In the genomic region with DNA sequence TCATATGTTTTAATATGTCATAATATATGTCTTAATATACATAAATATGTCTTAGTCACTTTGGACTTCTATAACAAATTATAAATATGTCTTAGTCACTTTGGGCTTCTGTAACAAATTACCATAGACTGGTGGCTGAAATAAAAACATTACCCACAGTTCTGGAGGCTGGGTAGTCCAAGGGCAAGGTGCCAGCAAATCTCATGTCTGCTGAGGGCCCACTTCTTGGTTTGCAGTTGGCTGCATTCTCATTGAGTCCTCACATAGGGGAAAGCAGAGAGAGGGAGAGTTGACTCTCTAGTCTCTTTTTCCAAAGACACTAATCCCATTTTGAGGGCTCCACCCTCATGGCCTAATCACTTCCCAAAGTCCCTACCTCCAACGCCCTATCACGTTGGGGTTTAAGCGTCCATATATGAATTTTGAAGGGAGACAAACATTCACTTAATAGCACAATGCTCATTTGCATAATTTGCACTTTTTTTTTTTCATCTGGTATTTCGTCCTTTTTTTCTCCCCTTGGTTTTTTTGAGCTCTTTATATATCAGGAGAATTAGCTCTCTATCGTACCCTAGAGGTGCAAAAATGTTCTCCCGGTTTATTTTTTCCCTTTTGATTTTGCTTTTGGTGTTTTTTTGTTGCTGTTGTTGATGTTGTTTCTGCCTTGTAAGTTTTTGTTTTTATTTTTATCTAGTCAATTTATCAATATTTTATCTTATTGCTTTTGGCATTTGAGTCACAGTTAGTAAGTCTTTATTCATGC, we compare ENCODE assay signal across 28 cellular contexts.
DNase-seq lines count a peak whose midpoint lies in the region; ATAC-seq, FAIRE-seq and TF ChIP-seq lines count a peak whose summit lies in the region.
"Had no signal": no experiment of that assay in that cellular context is flagged by ENCODE, and none has a peak within 500 bp of the region (broad histone marks: within the 10 kb centered on the region; RNA-seq: fewer than 3 reads in every experiment).

No MANE protein-coding gene starts in this region.

- H3K4me2 ChIP-seq in GM23338, result no peak overlapping the region
- no peak overlapping the region for H3K4me2 ChIP-seq in GM12878 (ENCODE audit: control insufficient read depth, insufficient read depth)
- H3K4me2 ChIP-seq: hepatocyte had no signal

- RAD21 ChIA-PET in GM12878 (lab: Charles Lee; ENCODE audit: unreplicated experiment), result interaction anchor here (1.2 to 1.3 kb wide), 2 partner anchors 12 to 20 kb away, joined by 3 to 4 read pairs; no protein-coding TSS in a partner anchor

- DNase-seq in DMS 273 (lab: John Stamatoyannopoulos, UW; ENCODE audit: unreplicated experiment), result peak; percentile 11
- no peak for DNase-seq in DMS 273 treated with DMSO at 0.1 percent for 48 hours (lab: John Stamatoyannopoulos, UW)
- DNase-seq in GM23338 (ENCODE audit: low spot score), result peak; percentile 35
- no peak for DNase-seq in GM12878 (ENCODE audit: low read depth, low spot score)
- DNase-seq in natural killer cell treated with Interleukin-12 subunit alpha and Interleukin-12 subunit beta and Interleukin-15 and Interleukin-18, amount 100 ng/mL, for 72 hours (ENCODE audit: low spot score), result no peak
- DNase-seq in MCF 10A (ENCODE audit: unreplicated experiment), result no peak
- DNase-seq: 8988T; activated CD4-positive, alpha-beta T cell treated with anti-CD3 and anti-CD28 coated beads, Interleukin-2, amount 10 ng/mL, durations not matched to agents 7 days and 5 days; activated CD8-positive, alpha-beta memory T cell treated with anti-CD3 and anti-CD28 coated beads, Interleukin-2, amount 50 U/mL, for 4 hours; body of pancreas; Calu3; foreskin keratinocyte; NCI-H1105 treated with DMSO at 0.1 percent for 48 hours; NCI-H526 treated with DMSO at 0.1 percent for 48 hours; OCI-M1; spleen; T-cell; upper lobe of left lung had no signal

- H3F3A ChIP-seq in GM23338 (replicated peaks; ENCODE audit: low read depth), result no peaks in the 10 kb centered on the region

- TF ChIP-seq CTCF in GM23338 (conservative IDR thresholded peaks at IDR 0.05; ENCODE audit: low read depth in 2 of 2), result peak; percentile 28 to 64
- TF ChIP-seq CTCF in GM12878 (IDR thresholded peaks at IDR 0.05 in 2 of 3, conservative IDR thresholded peaks at IDR 0.05 in 1 of 3; ENCODE audit: control insufficient read depth in 2 of 3, extremely low read depth in 1 of 3, insufficient read depth in 1 of 3, low read depth in 3 of 3, low read length in 3 of 3), result no peak
- no peak for TF ChIP-seq CTCF in MCF 10A (IDR thresholded peaks at IDR 0.05; ENCODE audit: unreplicated experiment)

- no peaks in the 10 kb centered on the region for H3K27me3 Mint-ChIP-seq in GM23338 (ENCODE audit: insufficient read depth, low read depth, poor library complexity)
- H3K27me3 Mint-ChIP-seq in natural killer cell treated with Interleukin-12 subunit alpha and Interleukin-12 subunit beta and Interleukin-15 and Interleukin-18, amount 100 ng/mL, for 72 hours, result no peaks in the 10 kb centered on the region
- H3K27me3 Mint-ChIP-seq in MCF 10A (ENCODE audit: insufficient read depth, unreplicated experiment), result no peaks in the 10 kb centered on the region
- H3K27me3 Mint-ChIP-seq: activated CD4-positive, alpha-beta T cell treated with anti-CD3 and anti-CD28 coated beads, Interleukin-2, amount 10 ng/mL, durations not matched to agents 7 days and 5 days; B cell; T-cell had no signal

- in situ Hi-C loops in GM12878 (cut with MboI), result no loop called here

- FAIRE-seq in GM12878 (lab: Jason Lieb, UNC), result no peak
- FAIRE-seq: endothelial cell of umbilical vein, G401.6, H54, HTR-8/SVneo had no signal

- no peak for TF ChIP-seq EP300 in GM12878 (IDR thresholded peaks at IDR 0.05; ENCODE audit: borderline replicate concordance in 1 of 2, control insufficient read depth in 1 of 2, low read depth in 2 of 2, low read length in 2 of 2)

- H2AFZ ChIP-seq in GM23338, result no peak overlapping the region
- H2AFZ ChIP-seq in GM12878 (ENCODE audit: control insufficient read depth, low read depth, low read length), result no peak overlapping the region
- H2AFZ ChIP-seq: hepatocyte had no signal

- no peak overlapping the region for H3K9ac ChIP-seq in GM12878 (ENCODE audit: control insufficient read depth, insufficient read depth, low read length)

- H3K36me3 Mint-ChIP-seq in GM23338 (ENCODE audit: low read depth) (no peaks in the 10 kb centered on the region), MCF 10A (ENCODE audit: insufficient read depth, unreplicated experiment) (no peaks in the 10 kb centered on the region)
- no peaks in the 10 kb centered on the region for H3K36me3 Mint-ChIP-seq in natural killer cell treated with Interleukin-12 subunit alpha and Interleukin-12 subunit beta and Interleukin-15 and Interleukin-18, amount 100 ng/mL, for 72 hours
- H3K36me3 Mint-ChIP-seq: T-cell had no signal

- no peaks in the 10 kb centered on the region for H3K36me3 ChIP-seq in GM23338 (ENCODE audit: insufficient read depth)
- H3K36me3 ChIP-seq in GM12878 (ENCODE audit: control insufficient read depth in 2 of 2, insufficient read depth in 2 of 2, low read length in 1 of 2), result no peaks in the 10 kb centered on the region
- H3K36me3 ChIP-seq: neutrophil, spleen, upper lobe of left lung had no signal

- POLR2A ChIA-PET in GM12878 (lab: Charles Lee), result interaction anchor here (0.6 to 1.2 kb wide), 4 partner anchors 10 to 406 kb away, joined by 3 read pairs; no protein-coding TSS in a partner anchor
- POLR2A ChIA-PET in MCF 10A (lab: Yijun Ruan, JAX), result no interaction called here

- no peak for ATAC-seq in GM23338
- ATAC-seq in GM12878, result no peak
- no peak for ATAC-seq in natural killer cell treated with Interleukin-12 subunit alpha and Interleukin-12 subunit beta and Interleukin-15 and Interleukin-18, amount 100 ng/mL, for 72 hours
- ATAC-seq in HG03520 (IDR thresholded peaks at IDR 0.05; ENCODE audit: unreplicated experiment), result no peak
- ATAC-seq in esophagus mucosa, result no peak
- ATAC-seq: body of pancreas, foreskin keratinocyte, T-cell had no signal

- BruUV-seq in GM12878 (replicated peaks; lab: Mats Ljungman, UMichigan), result no TSS peak
- no TSS peak for BruUV-seq in MCF 10A (replicated peaks; lab: Mats Ljungman, UMichigan)

- no peaks in the 10 kb centered on the region; the same call in 2 of the 3 replicates for H3K9me3 ChIP-seq in GM12878 (replicated peaks; ENCODE audit: control insufficient read depth, insufficient read depth, low read length)
- H3K9me3 ChIP-seq: body of pancreas, neutrophil, spleen, upper lobe of left lung had no signal

- 81% methylated on average over 6 of the region's 6 CpGs for WGBS in GM12878 (ENCODE audit: insufficient coverage, insufficient replicate concordance, low lambda C conversion rate, missing lambda C conversion rate)

- H3K27ac ChIP-seq in GM23338 (ENCODE audit: low read depth) (no peak overlapping the region), GM12878 (ENCODE audit: control insufficient read depth, insufficient read depth) (no peak overlapping the region)
- H3K27ac ChIP-seq: body of pancreas, foreskin keratinocyte, hepatocyte, upper lobe of left lung had no signal

- no peaks in the 10 kb centered on the region for H3K4me1 ChIP-seq in GM23338 (ENCODE audit: insufficient read depth)
- peaks cover 9% of the 10 kb centered on the region; the same call in 1 of the 2 replicates for H3K4me1 ChIP-seq in GM12878 (ENCODE audit: control insufficient read depth, insufficient read depth, low read length)
- H3K4me1 ChIP-seq: foreskin keratinocyte had no signal

- H4K20me1 ChIP-seq in GM23338 (replicated peaks; ENCODE audit: insufficient read depth) (no peaks in the 10 kb centered on the region), GM12878 (ENCODE audit: control insufficient read depth, insufficient read depth) (no peaks in the 10 kb centered on the region)

- no peak for TF ChIP-seq RAD21 in GM12878 (IDR thresholded peaks at IDR 0.05; ENCODE audit: insufficient read depth, low read depth, low read length)

- H3K4me3 ChIP-seq in GM23338 (no peak overlapping the region), GM12878 (no peak overlapping the region)
- H3K4me3 ChIP-seq: body of pancreas, hepatocyte, spleen, upper lobe of left lung had no signal

- H3K27ac Mint-ChIP-seq in GM23338 (no peak overlapping the region), MCF 10A (ENCODE audit: low read depth, unreplicated experiment) (no peak overlapping the region)
- peak overlapping the region; percentile 28 to 81 for H3K27ac Mint-ChIP-seq in natural killer cell treated with Interleukin-12 subunit alpha and Interleukin-12 subunit beta and Interleukin-15 and Interleukin-18, amount 100 ng/mL, for 72 hours
- H3K27ac Mint-ChIP-seq: activated CD4-positive, alpha-beta T cell treated with anti-CD3 and anti-CD28 coated beads, Interleukin-2, amount 10 ng/mL, durations not matched to agents 7 days and 5 days; activated T-helper 2 cell treated with anti-CD3 and anti-CD28 coated beads, Interferon-gamma antibody, Interleukin-2, Interleukin-4, amounts not matched to agents 10 μg/mL and 5 μg/mL and 100 μg/mL, durations not matched to agents 14 hours and 24 hours and 36 hours; B cell; T-cell had no signal

- no peak for TF ChIP-seq POLR2A in GM12878 (IDR thresholded peaks at IDR 0.05; ENCODE audit: low read depth, low read length)

- no peaks in the 10 kb centered on the region for H3K9me3 Mint-ChIP-seq in GM23338
- no peaks in the 10 kb centered on the region for H3K9me3 Mint-ChIP-seq in natural killer cell treated with Interleukin-12 subunit alpha and Interleukin-12 subunit beta and Interleukin-15 and Interleukin-18, amount 100 ng/mL, for 72 hours
- no peaks in the 10 kb centered on the region for H3K9me3 Mint-ChIP-seq in MCF 10A (ENCODE audit: unreplicated experiment)
- H3K9me3 Mint-ChIP-seq: activated CD4-positive, alpha-beta T cell treated with anti-CD3 and anti-CD28 coated beads, Interleukin-2, amount 10 ng/mL, durations not matched to agents 7 days and 5 days; activated T-helper 2 cell treated with anti-CD3 and anti-CD28 coated beads, Interferon-gamma antibody, Interleukin-2, Interleukin-4, amounts not matched to agents 10 μg/mL and 5 μg/mL and 100 μg/mL, durations not matched to agents 14 hours and 24 hours and 36 hours; T-cell had no signal

- CTCF ChIA-PET in GM12878 (lab: Yijun Ruan, JAX), result interaction anchor here (2.5 kb wide), 1 partner anchor 10 kb away, joined by 19 read pairs; no protein-coding TSS in a partner anchor
- CTCF ChIA-PET in MCF 10A (lab: Yijun Ruan, JAX), result interaction anchor here (0.6 to 1.5 kb wide), 5 partner anchors 12 to 1977 kb away, joined by 3 to 6 read pairs (median 3); no protein-coding TSS in a partner anchor

- H3K4me1 Mint-ChIP-seq in GM23338 (no peaks in the 10 kb centered on the region), MCF 10A (ENCODE audit: insufficient read depth, unreplicated experiment) (peaks cover 7% of the 10 kb centered on the region)
- peaks cover 28 to 45% of the 10 kb centered on the region in 2 donors for H3K4me1 Mint-ChIP-seq in natural killer cell treated with Interleukin-12 subunit alpha and Interleukin-12 subunit beta and Interleukin-15 and Interleukin-18, amount 100 ng/mL, for 72 hours (ENCODE audit: low read depth in 2 of 2)

- no peaks in the 10 kb centered on the region for H3K9me2 ChIP-seq in GM23338 (ENCODE audit: insufficient read depth)

- H3K4me3 Mint-ChIP-seq in GM23338, result no peak overlapping the region
- no peak overlapping the region for H3K4me3 Mint-ChIP-seq in natural killer cell treated with Interleukin-12 subunit alpha and Interleukin-12 subunit beta and Interleukin-15 and Interleukin-18, amount 100 ng/mL, for 72 hours
- H3K4me3 Mint-ChIP-seq in MCF 10A (ENCODE audit: unreplicated experiment), result no peak overlapping the region
- H3K4me3 Mint-ChIP-seq: activated CD4-positive, alpha-beta T cell treated with anti-CD3 and anti-CD28 coated beads, Interleukin-2, amount 10 ng/mL, durations not matched to agents 7 days and 5 days; B cell; T-cell had no signal

- H3K27me3 ChIP-seq in GM23338 (ENCODE audit: insufficient read depth), result no peaks in the 10 kb centered on the region
- H3K27me3 ChIP-seq in GM12878 (replicated peaks in 1 of 2; ENCODE audit: control insufficient read depth in 2 of 2, insufficient read depth in 2 of 2, low read length in 1 of 2), result no peaks in the 10 kb centered on the region
- H3K27me3 ChIP-seq: body of pancreas, foreskin keratinocyte, hepatocyte, neutrophil, spleen, upper lobe of left lung had no signal

- SMC1A ChIA-PET in GM12878 (lab: Charles Lee; ENCODE audit: uncharacterized antibody, unreplicated experiment), result interaction anchor here (0.7 to 1.0 kb wide), 3 partner anchors 10 to 116 kb away, joined by 3 to 4 read pairs (median 4); no protein-coding TSS in a partner anchor

- H3K79me2 ChIP-seq in GM23338 (replicated peaks; ENCODE audit: insufficient read depth), result no peaks in the 10 kb centered on the region
- no peaks in the 10 kb centered on the region for H3K79me2 ChIP-seq in GM12878 (ENCODE audit: control insufficient read depth, insufficient read depth, low read length)
- H3K79me2 ChIP-seq: hepatocyte had no signal

- intact Hi-C loops in GM12878 (cut with micrococcal nuclease; ENCODE audit: unreplicated experiment), result no loop called here
- intact Hi-C loops in MCF 10A (cut with micrococcal nuclease), result no loop called here

Comparison
In these comparisons a context has a peak if more than half of its experiments do, and no peak if none do; other contexts are left out.
1. DNase-seq: peak in DMS 273 (single experiment) and GM23338 (single experiment); none in DMS 273 treated with DMSO at 0.1 percent for 48 hours (single experiment), GM12878 (single experiment), natural killer cell treated with Interleukin-12 subunit alpha and Interleukin-12 subunit beta and Interleukin-15 and Interleukin-18, amount 100 ng/mL, for 72 hours (single experiment) and MCF 10A (single experiment).
2. H3K27ac Mint-ChIP-seq: peak in natural killer cell treated with Interleukin-12 subunit alpha and Interleukin-12 subunit beta and Interleukin-15 and Interleukin-18, amount 100 ng/mL, for 72 hours (2 of 2); none in GM23338 (single experiment) and MCF 10A (single experiment).
3. CTCF ChIP-seq: peak in GM23338 (2 of 2); none in GM12878 (0 of 3) and MCF 10A (single experiment).